Comparison of ENCODE assay signal across 17 cellular contexts in the genomic region with DNA sequence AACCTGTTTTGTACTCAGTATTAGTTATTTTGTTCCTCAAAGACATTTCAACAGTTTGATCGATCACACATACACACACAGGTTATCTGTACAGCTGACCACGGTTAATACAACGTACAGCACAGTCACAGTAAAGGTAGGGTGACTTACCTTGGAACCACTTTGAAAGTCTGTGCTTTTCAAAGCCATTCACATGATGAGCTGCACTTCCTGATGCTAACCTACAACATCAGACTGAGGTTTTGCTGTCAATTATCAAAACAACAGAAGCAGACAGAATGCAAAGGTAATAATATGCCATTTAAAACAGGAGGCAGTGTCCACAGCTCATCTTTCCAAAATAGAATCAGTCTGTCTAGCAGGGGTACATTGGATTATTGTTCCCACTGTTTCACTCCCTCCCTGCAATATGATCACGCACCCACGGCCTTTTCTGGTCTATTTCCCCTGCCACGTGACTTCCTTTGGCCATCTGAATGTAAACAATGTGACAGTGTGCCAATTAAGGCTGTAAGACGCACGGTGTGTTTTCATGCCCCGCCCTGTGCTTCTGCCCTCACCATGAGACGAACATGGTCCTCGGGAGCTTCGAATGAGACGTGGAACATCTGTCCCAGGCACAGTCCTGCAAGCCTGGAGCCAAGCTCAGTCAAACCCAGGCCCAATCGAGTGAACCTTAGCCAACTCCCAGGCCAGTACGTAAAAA.
DNase-seq lines count a peak whose midpoint lies in the region; ATAC-seq, FAIRE-seq and TF ChIP-seq lines count a peak whose summit lies in the region.
"Had no signal": no experiment of that assay in that cellular context is flagged by ENCODE, and none has a peak within 500 bp of the region (broad histone marks: within the 10 kb centered on the region; RNA-seq: fewer than 3 reads in every experiment).

No MANE protein-coding gene starts in this region.

- H3K4me3 ChIP-seq in BLaER1 treated with 17β-estradiol and CSF1 and Interleukin-3, amounts not matched to agents 10 nM and 100 nM = no peak overlapping the region
- no peak overlapping the region for H3K4me3 ChIP-seq in keratinocyte (ENCODE audit: control insufficient read depth in 2 of 3, extremely low read depth in 1 of 3, insufficient read depth in 2 of 3, low read depth in 1 of 3, low read length in 3 of 3)
- H3K4me3 ChIP-seq: pancreas, PC-9, uterus had no signal

- no peak overlapping the region for H3K27ac ChIP-seq in BLaER1 treated with 17β-estradiol and CSF1 and Interleukin-3, amounts not matched to agents 10 nM and 100 nM
- no peak overlapping the region for H3K27ac ChIP-seq in keratinocyte (ENCODE audit: control insufficient read depth, insufficient read depth, low read length)
- H3K27ac ChIP-seq: pancreas, PC-9, uterus had no signal

- peaks cover 0 to 48% (median 10%) of the 10 kb centered on the region in 10 experiments; a peak in 10 of 20 replicates for H3K4me1 ChIP-seq in BLaER1 treated with 17β-estradiol and CSF1 and Interleukin-3, amounts not matched to agents 10 nM and 100 nM
- peaks cover 6% of the 10 kb centered on the region for H3K4me1 ChIP-seq in keratinocyte (ENCODE audit: control insufficient read depth, extremely low read depth, insufficient read depth, low read length)
- H3K4me1 ChIP-seq: pancreas, uterus had no signal

- no peaks in the 10 kb centered on the region for H3K27me3 ChIP-seq in BLaER1 treated with 17β-estradiol and CSF1 and Interleukin-3, amounts not matched to agents 10 nM and 100 nM
- no peaks in the 10 kb centered on the region for H3K27me3 ChIP-seq in keratinocyte (ENCODE audit: control insufficient read depth, extremely low read depth, insufficient read depth, low read length)
- H3K27me3 ChIP-seq: BE2C, pancreas, uterus had no signal

- no peak for ATAC-seq in HG02798 (IDR thresholded peaks at IDR 0.05; ENCODE audit: poor library complexity, unreplicated experiment)
- no peak for ATAC-seq in GM21447 (IDR thresholded peaks at IDR 0.05; ENCODE audit: unreplicated experiment)

- no peak overlapping the region for H3K9ac ChIP-seq in BLaER1 treated with 17β-estradiol and CSF1 and Interleukin-3, amounts not matched to agents 10 nM and 100 nM
- H3K9ac ChIP-seq in keratinocyte (ENCODE audit: control insufficient read depth, extremely low read depth, insufficient read depth, low read length) = no peak overlapping the region

- peak overlapping the region in 6 of 11 experiments; percentile 1 to 67 (median 32); a peak in 5 of 22 replicates for H3K4me2 ChIP-seq in BLaER1 treated with 17β-estradiol and CSF1 and Interleukin-3, amounts not matched to agents 10 nM and 100 nM
- no peak overlapping the region for H3K4me2 ChIP-seq in keratinocyte (ENCODE audit: control insufficient read depth, extremely low read depth, insufficient read depth, low read depth, low read length)
- H3K4me2 ChIP-seq: PC-9 had no signal

- peaks cover 0 to 100% (median 0%) of the 10 kb centered on the region in 11 experiments; a peak in 6 of 22 replicates for H4K20me1 ChIP-seq in BLaER1 treated with 17β-estradiol and CSF1 and Interleukin-3, amounts not matched to agents 10 nM and 100 nM
- H4K20me1 ChIP-seq in keratinocyte (ENCODE audit: control insufficient read depth, extremely low read depth, insufficient read depth, low read length) = no peaks in the 10 kb centered on the region

- H3K9me3 ChIP-seq in BLaER1 treated with 17β-estradiol and CSF1 and Interleukin-3, amounts not matched to agents 10 nM and 100 nM (replicated peaks in 1 of 11) = peaks cover 0 to 7% (median 0%) of the 10 kb centered on the region in 11 experiments; a peak in 3 of 22 replicates
- H3K9me3 ChIP-seq in keratinocyte (ENCODE audit: control insufficient read depth, low read depth, low read length) = no peaks in the 10 kb centered on the region
- H3K9me3 ChIP-seq: BE2C, pancreas, uterus had no signal

- DNase-seq in H4 (ENCODE audit: low spot score) (peak; percentile 48), SW480 (ENCODE audit: low spot score) (peak; percentile 39), keratinocyte (ENCODE audit: low read depth, low spot score) (no peak), 8988T (no peak), HUDEP-2 (lab: John Stamatoyannopoulos, UW; ENCODE audit: unreplicated experiment in 76 of 76) (no peak)
- DNase-seq: activated B cell treated with CpG ODN at 0.5 μM for 24 hours, BE2C, immature natural killer cell, NCI-H2227 treated with DMSO at 0.1 percent for 48 hours, pancreas, PC-9, SW 1271, uterus had no signal

- dilution Hi-C loops in keratinocyte (cut with MboI; ENCODE audit: extremely low pct_ligation_motif_present, low sequenced_read_pairs) = no loop called here

- no peak for FAIRE-seq in keratinocyte (lab: Jason Lieb, UNC)
- FAIRE-seq: H1, pancreas had no signal

- H2AFZ ChIP-seq in keratinocyte (ENCODE audit: control insufficient read depth, low read length) = peak overlapping the region; percentile 21
- H2AFZ ChIP-seq: PC-9 had no signal

- no peak for TF ChIP-seq CTCF in keratinocyte (optimal IDR thresholded peaks at IDR 0.05 in 1 of 3, IDR thresholded peaks at IDR 0.05 in 1 of 3, conservative IDR thresholded peaks at IDR 0.05 in 1 of 3; ENCODE audit: extremely low read depth in 1 of 3, insufficient read depth in 2 of 3, low read length in 3 of 3)

- no peaks in the 10 kb centered on the region for H3K79me2 ChIP-seq in keratinocyte (ENCODE audit: control insufficient read depth, insufficient read depth, low read length)

- H3K9me1 ChIP-seq in keratinocyte (ENCODE audit: control insufficient read depth, extremely low read depth, insufficient read depth, low read length) = no peaks in the 10 kb centered on the region

- peaks cover 0 to 18% (median 0%) of the 10 kb centered on the region in 11 experiments; a peak in 4 of 22 replicates for H3K36me3 ChIP-seq in BLaER1 treated with 17β-estradiol and CSF1 and Interleukin-3, amounts not matched to agents 10 nM and 100 nM
- H3K36me3 ChIP-seq in keratinocyte (ENCODE audit: control insufficient read depth in 2 of 2, extremely low read depth in 1 of 2, insufficient read depth in 2 of 2, low read length in 2 of 2) = no peaks in the 10 kb centered on the region
- H3K36me3 ChIP-seq: BE2C, pancreas, uterus had no signal

Comparison
In these comparisons a context has a peak if more than half of its experiments do, and no peak if none do; other contexts are left out.
1. DNase-seq: peak in H4 (single experiment) and SW480 (single experiment); none in keratinocyte (single experiment), 8988T (single experiment) and HUDEP-2 (0 of 76).